In the genomic region with DNA sequence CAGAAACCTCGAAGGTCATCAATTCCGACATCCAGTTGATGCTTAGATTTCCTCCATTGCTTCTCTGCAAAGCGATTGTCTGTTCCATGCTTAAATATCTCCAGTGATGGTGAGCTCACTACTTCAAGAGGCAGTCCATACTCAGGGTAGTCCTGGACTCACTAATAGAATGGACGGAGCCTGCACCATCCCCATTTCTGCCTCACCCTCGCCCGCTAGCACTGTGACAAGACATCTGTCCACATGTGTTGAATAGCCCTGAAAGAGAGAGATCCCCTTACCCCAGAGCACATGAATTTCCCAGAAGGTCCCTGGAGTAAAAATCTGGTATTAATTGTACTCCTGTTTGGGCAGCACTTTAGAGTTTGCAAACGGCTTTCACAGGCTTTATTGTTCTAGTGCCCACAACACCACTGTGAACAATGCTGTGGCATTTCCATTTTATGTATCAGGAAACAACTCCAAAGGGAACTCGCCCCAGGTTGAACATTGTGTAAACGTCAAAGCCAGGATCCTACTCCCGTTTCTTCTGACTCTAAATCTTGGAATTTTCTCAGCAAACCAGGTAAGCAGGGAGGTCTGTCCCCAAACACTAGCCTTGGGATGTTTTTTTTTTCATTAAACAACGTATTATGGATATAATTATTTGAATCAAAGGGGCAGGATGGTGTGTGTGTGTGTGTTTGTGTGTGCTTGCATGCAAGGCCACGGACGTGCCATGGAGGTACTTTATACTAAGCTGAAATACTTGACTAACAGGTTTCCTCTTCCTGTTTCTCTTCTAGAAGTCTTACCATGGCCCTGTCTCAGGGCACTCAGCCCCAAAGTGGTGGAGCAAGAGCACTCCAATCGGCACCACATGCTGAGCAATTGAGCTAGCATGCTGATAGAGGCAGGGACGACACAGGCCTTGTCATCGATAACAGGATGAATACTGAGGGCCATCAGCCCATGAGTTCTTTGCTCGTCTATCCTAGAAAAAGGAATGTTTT, we compare ENCODE assay signal across 13 cellular contexts.
DNase-seq lines count a peak whose midpoint lies in the region; ATAC-seq, FAIRE-seq and TF ChIP-seq lines count a peak whose summit lies in the region.
"Had no signal": no experiment of that assay in that cellular context is flagged by ENCODE, and none has a peak within 500 bp of the region (broad histone marks: within the 10 kb centered on the region; RNA-seq: fewer than 3 reads in every experiment).

No MANE protein-coding gene starts in this region.

- peak overlapping the region; percentile 84 for H2AK5ac ChIP-seq in mesendoderm (ENCODE audit: low read length)

- no peaks in the 10 kb centered on the region for H3K79me1 ChIP-seq in mesendoderm (ENCODE audit: low read length)

- H3K27me3 ChIP-seq in bronchial epithelial cell (ENCODE audit: control insufficient read depth, insufficient read depth, low read length): peaks cover 2% of the 10 kb centered on the region
- no peaks in the 10 kb centered on the region for H3K27me3 ChIP-seq in mesendoderm (ENCODE audit: insufficient read depth, low read length, poor library complexity)

- H3K18ac ChIP-seq in mesendoderm (ENCODE audit: low read length): peak overlapping the region; percentile 36

- no peaks in the 10 kb centered on the region for H3K36me3 ChIP-seq in bronchial epithelial cell (ENCODE audit: control insufficient read depth, insufficient read depth, low read length)
- no peaks in the 10 kb centered on the region for H3K36me3 ChIP-seq in mesendoderm (ENCODE audit: control insufficient read depth, insufficient read depth, low read length)

- no peak overlapping the region for H3K4me2 ChIP-seq in mesendoderm (ENCODE audit: low read length)

- FAIRE-seq in bronchial epithelial cell (lab: Jason Lieb, UNC): no peak
- FAIRE-seq in GM12892 (lab: Jason Lieb, UNC): no peak
- FAIRE-seq: colon had no signal

- H3K4me3 ChIP-seq in bronchial epithelial cell (ENCODE audit: low read depth, low read length): no peak overlapping the region
- no peak overlapping the region for H3K4me3 ChIP-seq in mesendoderm (ENCODE audit: low read length)

- DNase-seq in DMS153 (lab: John Stamatoyannopoulos, UW) (peak; percentile 78), NCI-H2107 (lab: John Stamatoyannopoulos, UW) (peak; percentile 30), bronchial epithelial cell (ENCODE audit: low read depth) (peak; percentile 88), mesendoderm (peak; percentile 96), GM12892 (ENCODE audit: insufficient read length) (no peak)
- no peak for DNase-seq in stimulated activated CD4-positive, alpha-beta T cell treated with anti-CD3 and anti-CD28 coated beads, Interleukin-1b, Interleukin-23, amount 100 ng/mL, for 48 hours
- DNase-seq: activated naive CD8-positive, alpha-beta T cell treated with anti-CD3 and anti-CD28 coated beads, Interleukin-2, amount 10 ng/mL, durations not matched to agents 7 days and 5 days; DND-41; NCI-H1930 had no signal

- no peak overlapping the region for H3K23ac ChIP-seq in mesendoderm (ENCODE audit: low read length)

- H3K4ac ChIP-seq in mesendoderm (ENCODE audit: low read depth, low read length): peak overlapping the region; percentile 76

- no peak for TF ChIP-seq POLR2A in GM12892 (IDR thresholded peaks at IDR 0.05; ENCODE audit: low read depth, low read length)

- no peak overlapping the region for H4K8ac ChIP-seq in mesendoderm (ENCODE audit: low read depth, low read length)

- H3K9ac ChIP-seq in mesendoderm (ENCODE audit: low read length): no peak overlapping the region

- no peak for TF ChIP-seq CTCF in bronchial epithelial cell (IDR thresholded peaks at IDR 0.05; ENCODE audit: insufficient read depth, low read length, severe bottlenecking)

- no CpG with 5 or more reads among the region's 17 CpGs for WGBS in mesendoderm (ENCODE audit: extremely low coverage, insufficient coverage, low lambda C conversion rate)

- ATAC-seq in GM18873 (IDR thresholded peaks at IDR 0.05; ENCODE audit: low FRiP score, unreplicated experiment) (no peak), GM21723 (IDR thresholded peaks at IDR 0.05; ENCODE audit: unreplicated experiment) (no peak)
- ATAC-seq: Panc1 had no signal

- no peak overlapping the region for H2BK5ac ChIP-seq in mesendoderm (ENCODE audit: low read length)

- H2BK120ac ChIP-seq in mesendoderm (ENCODE audit: low read depth, low read length): no peak overlapping the region

- H4K5ac ChIP-seq in mesendoderm (ENCODE audit: low read length): no peak overlapping the region

- H3K4me1 ChIP-seq in mesendoderm (ENCODE audit: control insufficient read depth, low read depth, low read length): peaks cover 6% of the 10 kb centered on the region

- peak overlapping the region; percentile 15 for H3K56ac ChIP-seq in mesendoderm (ENCODE audit: low read length)

- peak overlapping the region; percentile 10 for H2BK15ac ChIP-seq in mesendoderm (replicated peaks; ENCODE audit: low read depth)

- H3K27ac ChIP-seq in mesendoderm (ENCODE audit: low read depth, low read length): no peak overlapping the region

- H3K79me2 ChIP-seq in mesendoderm (ENCODE audit: control insufficient read depth, insufficient read depth, low read length): no peaks in the 10 kb centered on the region

Comparison
In these comparisons a context has a peak if more than half of its experiments do, and no peak if none do; other contexts are left out.
1. DNase-seq: peak in DMS153 (single experiment), NCI-H2107 (single experiment), bronchial epithelial cell (single experiment) and mesendoderm (single experiment); none in GM12892 (single experiment) and stimulated activated CD4-positive, alpha-beta T cell treated with anti-CD3 and anti-CD28 coated beads, Interleukin-1b, Interleukin-23, amount 100 ng/mL, for 48 hours (single experiment).